ENCODE assay signal across 28 cellular contexts in the genomic region with DNA sequence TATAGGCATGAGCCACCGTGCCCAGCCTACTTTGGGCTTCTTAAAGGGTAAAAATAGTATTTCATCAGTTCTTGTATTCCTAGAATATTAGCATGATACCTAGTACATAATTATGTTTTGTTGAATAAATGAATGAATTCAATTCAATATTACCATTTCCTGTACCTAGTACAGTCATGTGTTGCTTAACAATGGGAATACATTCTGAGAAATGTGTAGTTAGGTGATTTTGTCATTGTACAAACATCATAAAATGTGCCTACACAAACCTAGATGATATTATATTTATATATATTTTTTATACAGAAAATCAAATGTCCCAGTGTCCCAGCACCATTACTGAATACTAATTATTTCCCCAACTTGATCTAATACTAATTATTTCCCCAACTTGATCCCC.
"Had no signal": no experiment of that assay in that cellular context is flagged by ENCODE, and none has a peak within 500 bp of the region (broad histone marks: within the 10 kb centered on the region; RNA-seq: fewer than 3 reads in every experiment).

No MANE protein-coding gene starts in this region.

- H3K9me3 Mint-ChIP-seq: activated CD4-positive, alpha-beta memory T cell treated with anti-CD3 and anti-CD28 coated beads for 36 hours; activated CD4-positive, alpha-beta T cell treated with anti-CD3 and anti-CD28 coated beads, Interleukin-2, amount 10 ng/mL, durations not matched to agents 24 days and 14 days; activated naive CD4-positive, alpha-beta T cell treated with anti-CD3 and anti-CD28 coated beads, Interleukin-2, amount 10 ng/mL, durations not matched to agents 7 days and 5 days; activated T-helper 1 cell treated with anti-CD3 and anti-CD28 coated beads, Interleukin-12 subunit alpha, Interleukin-12 subunit beta, Interleukin-2, Interleukin-4 antibody, amounts not matched to agents 30 ng/mL and 10 ng/mL and 1 ng/mL, durations not matched to agents 14 hours and 24 hours and 36 hours; activated T-helper 2 cell treated with anti-CD3 and anti-CD28 coated beads, Interferon-gamma antibody, Interleukin-2, Interleukin-4, amounts not matched to agents 10 μg/mL and 5 μg/mL and 100 μg/mL, durations not matched to agents 14 hours and 24 hours and 36 hours; effector memory CD8-positive, alpha-beta T cell had no signal

- H3K4me3 ChIP-seq: colonic mucosa had no signal

- ATAC-seq: activated CD4-positive, alpha-beta T cell treated with anti-CD3 and anti-CD28 coated beads for 36 hours; activated CD8-positive, alpha-beta memory T cell treated with anti-CD3 and anti-CD28 coated beads, Interleukin-2, amount 10 ng/mL, durations not matched to agents 7 days and 5 days; activated CD8-positive, alpha-beta T cell treated with anti-CD3 and anti-CD28 coated beads, Interleukin-2, amount 10 ng/mL, durations not matched to agents 7 days and 5 days; effector memory CD8-positive, alpha-beta T cell; esophagus mucosa had no signal

- H3K36me3 ChIP-seq: brain microvascular endothelial cell, colonic mucosa had no signal

- H3K9me3 ChIP-seq: colonic mucosa had no signal

- H3K4me1 ChIP-seq: colonic mucosa had no signal

- H3K27me3 ChIP-seq: brain microvascular endothelial cell, colonic mucosa had no signal

- DNase-seq: activated CD4-positive, alpha-beta memory T cell treated with anti-CD3 and anti-CD28 coated beads for 36 hours; activated CD4-positive, alpha-beta T cell treated with anti-CD3 and anti-CD28 coated beads for 36 hours; activated CD4-positive, alpha-beta T cell treated with anti-CD3 and anti-CD28 coated beads, Interleukin-2, amount 10 ng/mL, durations not matched to agents 24 days and 14 days; activated CD4-positive, CD25-positive, alpha-beta regulatory T cell; activated CD4-positive, CD25-positive, alpha-beta regulatory T cell treated with anti-CD3 and anti-CD28 coated beads, Interleukin-2, amount 50 U/mL, for 72 hours; activated CD8-positive, alpha-beta memory T cell treated with anti-CD3 and anti-CD28 coated beads, Interleukin-2, amount 10 ng/mL, durations not matched to agents 7 days and 5 days; activated CD8-positive, alpha-beta memory T cell treated with anti-CD3 and anti-CD28 coated beads, Interleukin-2, amount 50 U/mL, for 4 hours; activated CD8-positive, alpha-beta T cell treated with anti-CD3 and anti-CD28 coated beads, Interleukin-2, amount 10 ng/mL, durations not matched to agents 7 days and 5 days; activated effector memory CD4-positive, alpha-beta T cell treated with anti-CD3 and anti-CD28 coated beads, Interleukin-2, amount 50 U/mL, for 16 hours; activated naive CD4-positive, alpha-beta T cell treated with anti-CD3 and anti-CD28 coated beads, Interleukin-2, amount 10 ng/mL, durations not matched to agents 7 days and 5 days; activated T-cell treated with anti-CD3 and anti-CD28 coated beads, Interleukin-2, amount 50 U/mL, for 1 hour; activated T-cell treated with anti-CD3 and anti-CD28 coated beads, Interleukin-2, amount 50 U/mL, for 48 hours; amniotic stem cell; anterior cingulate cortex; brain microvascular endothelial cell; caudate nucleus; cerebellar nuclear complex; colonic mucosa; effector CD4-positive, alpha-beta T cell; effector memory CD8-positive, alpha-beta T cell; foreskin fibroblast; head of caudate nucleus; hippocampal formation; T-helper 2 cell had no signal

- H3K27ac ChIP-seq: brain microvascular endothelial cell, colonic mucosa had no signal

- H3K27ac Mint-ChIP-seq: activated CD4-positive, alpha-beta memory T cell treated with anti-CD3 and anti-CD28 coated beads for 36 hours; activated CD4-positive, alpha-beta T cell treated with anti-CD3 and anti-CD28 coated beads for 36 hours; activated CD4-positive, alpha-beta T cell treated with anti-CD3 and anti-CD28 coated beads, Interleukin-2, amount 10 ng/mL, durations not matched to agents 24 days and 14 days; activated CD8-positive, alpha-beta memory T cell treated with anti-CD3 and anti-CD28 coated beads, Interleukin-2, amount 10 ng/mL, durations not matched to agents 7 days and 5 days; activated CD8-positive, alpha-beta T cell treated with anti-CD3 and anti-CD28 coated beads, Interleukin-2, amount 10 ng/mL, durations not matched to agents 7 days and 5 days; activated naive CD4-positive, alpha-beta T cell treated with anti-CD3 and anti-CD28 coated beads, Interleukin-2, amount 10 ng/mL, durations not matched to agents 7 days and 5 days; activated naive CD8-positive, alpha-beta T cell; activated T-helper 1 cell treated with anti-CD3 and anti-CD28 coated beads, Interleukin-12 subunit alpha, Interleukin-12 subunit beta, Interleukin-2, Interleukin-4 antibody, amounts not matched to agents 30 ng/mL and 10 ng/mL and 1 ng/mL, durations not matched to agents 14 hours and 24 hours and 36 hours; activated T-helper 2 cell treated with anti-CD3 and anti-CD28 coated beads, Interferon-gamma antibody, Interleukin-2, Interleukin-4, amounts not matched to agents 10 μg/mL and 5 μg/mL and 100 μg/mL, durations not matched to agents 14 hours and 24 hours and 36 hours had no signal
